ENCODE assay signal across 5 cellular contexts in genomic region chr17:21701090-21701489, GRCh38. TPM values are rescaled to one million over a fixed set of nuclear protein-coding genes. Genes with fewer than 3 reads are reported as not detected.
"Had no signal": no experiment of that assay in that cellular context is flagged by ENCODE, and none has a peak within 500 bp of the region (broad histone marks: within the 10 kb centered on the region; RNA-seq: fewer than 3 reads in every experiment).

No MANE protein-coding gene starts in this region.

RNA-seq across cellular contexts. Expression of gene KCNJ18, which starts 8.8 kb away (rescaled TPM):
- total RNA-seq: K562, M059J, Peyer's patch, SJCRH30, SK-MEL-5 had no signal
- polyA plus RNA-seq: K562 had no signal
